Comparison of ENCODE assay signal across 25 cellular contexts in the genomic region with DNA sequence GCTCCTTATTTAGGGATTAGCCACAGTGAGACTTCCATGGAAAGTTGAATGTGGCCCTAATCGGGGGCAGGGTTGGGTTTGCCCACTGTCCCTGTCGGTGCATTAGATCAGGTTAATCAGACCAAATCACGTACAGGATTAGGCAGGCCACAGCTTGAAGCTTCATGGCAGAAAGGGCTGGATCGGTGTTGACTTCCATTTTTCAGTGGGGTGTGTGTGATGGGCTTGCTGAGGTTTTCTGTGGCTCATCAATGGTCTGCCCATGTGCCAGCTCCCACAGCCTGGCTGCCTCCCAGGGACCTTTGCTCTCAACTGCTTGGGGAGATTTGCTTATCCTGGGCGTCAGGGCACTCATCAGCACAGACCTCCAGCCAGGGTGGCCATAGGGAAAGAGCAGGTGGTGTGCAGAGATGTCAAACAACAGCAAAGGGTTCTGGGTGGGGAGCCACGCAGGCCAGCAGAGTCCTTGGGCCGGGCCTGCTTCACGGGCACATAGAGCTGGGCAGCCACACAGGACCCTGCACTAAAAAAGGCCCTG.
"Had no signal": no experiment of that assay in that cellular context is flagged by ENCODE, and none has a peak within 500 bp of the region (broad histone marks: within the 10 kb centered on the region; RNA-seq: fewer than 3 reads in every experiment).

No MANE protein-coding gene starts in this region.

- H3K9ac ChIP-seq: parathyroid adenoma had no signal

- H3K4me3 ChIP-seq: left ventricle myocardium inferior, lower lobe of right lung, prostate gland, right atrium auricular region, smooth muscle cell, stomach, thyroid gland, vagina had no signal

- H3K4me2 ChIP-seq: smooth muscle cell had no signal

- H3K9me3 ChIP-seq: left ventricle myocardium inferior, lower lobe of right lung, prostate gland, right atrium auricular region, thyroid gland, vagina had no signal

- H3K36me3 ChIP-seq: left ventricle myocardium inferior, lower lobe of right lung, prostate gland, right atrium auricular region, stomach, thyroid gland, vagina had no signal

- H3K9me3 Mint-ChIP-seq: natural killer cell had no signal

- H3K36me3 Mint-ChIP-seq: immature natural killer cell; natural killer cell; stimulated activated effector memory CD8-positive, alpha-beta T cell treated with anti-CD3 and anti-CD28 coated beads, Interleukin-12 subunit alpha, Interleukin-12 subunit beta, amount 100 ng/mL, for 72 hours had no signal

- H3K27ac Mint-ChIP-seq: effector memory CD8-positive, alpha-beta T cell; immature natural killer cell; memory B cell; natural killer cell; stimulated activated effector memory CD8-positive, alpha-beta T cell treated with anti-CD3 and anti-CD28 coated beads, Interleukin-12 subunit alpha, Interleukin-12 subunit beta, amount 100 ng/mL, for 72 hours had no signal

- H3K27me3 Mint-ChIP-seq: effector memory CD8-positive, alpha-beta T cell had no signal

- DNase-seq: cortex of kidney; effector memory CD8-positive, alpha-beta T cell; erythroblast; hypothalamus; immature natural killer cell; kidney glomerular epithelial cell; left colon; left ventricle myocardium inferior; lower lobe of right lung; natural killer cell; stimulated activated CD4-positive, alpha-beta T cell treated with anti-CD3 and anti-CD28 coated beads, Interleukin-2, amount 100 ng/mL, for 24 hours; stimulated activated CD4-positive, alpha-beta T cell treated with anti-CD3 and anti-CD28 coated beads, Interleukin-4, amount 100 ng/mL, for 24 hours; stimulated activated naive CD4-positive, alpha-beta T cell treated with Interleukin-2 at 50 U/mL for 16 hours; stomach; thyroid gland; trophoblast cell had no signal

- H3K27ac ChIP-seq: left ventricle myocardium inferior, lower lobe of right lung, parathyroid adenoma, prostate gland, right atrium auricular region, stomach, thyroid gland, vagina had no signal

- H3K4me1 ChIP-seq: left ventricle myocardium inferior, lower lobe of right lung, parathyroid adenoma, prostate gland, right atrium auricular region, stomach, thyroid gland, vagina had no signal

- H3K79me2 ChIP-seq: parathyroid adenoma had no signal

- H3K4me1 Mint-ChIP-seq: immature natural killer cell; memory B cell; natural killer cell; stimulated activated effector memory CD8-positive, alpha-beta T cell treated with anti-CD3 and anti-CD28 coated beads, Interleukin-12 subunit alpha, Interleukin-12 subunit beta, amount 100 ng/mL, for 72 hours had no signal

- H3K27me3 ChIP-seq: right atrium auricular region, thyroid gland, vagina had no signal

- FAIRE-seq: endometrium, frontal cortex had no signal

- H3K4me3 Mint-ChIP-seq: effector memory CD8-positive, alpha-beta T cell; immature natural killer cell; memory B cell; natural killer cell; stimulated activated effector memory CD8-positive, alpha-beta T cell treated with anti-CD3 and anti-CD28 coated beads, Interleukin-12 subunit alpha, Interleukin-12 subunit beta, amount 100 ng/mL, for 72 hours had no signal

- H2AFZ ChIP-seq: parathyroid adenoma had no signal
